ENCODE assay signal across 8 cellular contexts in the genomic region with DNA sequence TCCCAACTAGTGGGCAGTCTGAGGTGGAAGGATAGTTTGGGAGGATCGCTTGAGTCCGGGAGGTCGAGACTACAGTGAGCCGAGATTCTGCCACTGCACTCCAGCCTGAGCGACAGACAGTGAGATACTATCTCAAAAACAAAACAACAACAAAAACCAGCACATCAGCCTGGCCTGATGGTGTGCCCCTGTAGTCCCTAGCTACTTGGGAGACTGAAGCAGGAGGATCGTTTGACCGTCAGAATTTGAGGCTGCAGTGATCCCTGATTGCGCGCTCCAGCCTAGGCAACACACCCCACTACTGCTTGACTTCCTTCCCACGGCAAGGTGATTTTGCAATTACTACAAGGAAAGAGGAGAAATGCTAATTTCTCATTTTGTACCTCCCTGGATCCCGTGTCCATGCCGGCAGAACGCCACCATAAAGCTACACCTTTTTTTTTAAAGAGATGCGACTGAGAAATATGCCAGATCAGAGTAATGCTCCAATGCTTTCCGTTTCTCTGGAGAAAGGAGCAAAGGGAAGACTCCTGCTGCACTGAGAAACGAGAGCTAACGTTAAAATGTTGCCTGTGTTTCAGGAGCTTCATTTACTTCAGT. TPM values are rescaled to one million over a fixed set of nuclear protein-coding genes. Genes with fewer than 3 reads are reported as not detected.
DNase-seq lines count a peak whose midpoint lies in the region; ATAC-seq and TF ChIP-seq lines count a peak whose summit lies in the region.

No MANE protein-coding gene starts in this region.

- H3K9me3 ChIP-seq in breast epithelium: no peaks in the 10 kb centered on the region

- peak; percentile 69 for DNase-seq in ELF-1 (ENCODE audit: low read depth, low spot score)
- peak; percentile 39 to 49 for DNase-seq in NOMO-1 (lab: John Stamatoyannopoulos, UW; ENCODE audit: unreplicated experiment in 2 of 2)
- no peak for DNase-seq in breast epithelium (ENCODE audit: low spot score in 2 of 2)
- no peak for DNase-seq in kidney epithelial cell (ENCODE audit: low read depth)
- DNase-seq in stimulated activated naive CD8-positive, alpha-beta T cell treated with anti-CD3 and anti-CD28 coated beads, Interleukin-15, amount 100 ng/mL, for 72 hours: no peak

- H3K4me1 ChIP-seq in breast epithelium: peaks cover 0 to 9% of the 10 kb centered on the region in 2 donors

- ATAC-seq in GM21825 (IDR thresholded peaks at IDR 0.05; ENCODE audit: unreplicated experiment) (peak; percentile 2), GM18873 (IDR thresholded peaks at IDR 0.05; ENCODE audit: low FRiP score, unreplicated experiment) (no peak), GM18520 (IDR thresholded peaks at IDR 0.05; ENCODE audit: unreplicated experiment) (no peak)
- ATAC-seq in stimulated activated naive CD8-positive, alpha-beta T cell treated with anti-CD3 and anti-CD28 coated beads, Interleukin-15, amount 100 ng/mL, for 72 hours: peak; percentile 19

- no peaks in the 10 kb centered on the region for H3K36me3 ChIP-seq in breast epithelium
- no peaks in the 10 kb centered on the region for H3K36me3 ChIP-seq in kidney epithelial cell (ENCODE audit: control insufficient read depth, insufficient read depth, low read length)

- H3K4me1 Mint-ChIP-seq in stimulated activated naive CD8-positive, alpha-beta T cell treated with anti-CD3 and anti-CD28 coated beads, Interleukin-15, amount 100 ng/mL, for 72 hours: peaks cover 32% of the 10 kb centered on the region

- H3K4me3 Mint-ChIP-seq in stimulated activated naive CD8-positive, alpha-beta T cell treated with anti-CD3 and anti-CD28 coated beads, Interleukin-15, amount 100 ng/mL, for 72 hours: peak overlapping the region; percentile 86 to 89

- TF ChIP-seq CTCF in breast epithelium (IDR thresholded peaks at IDR 0.05) (no peak), kidney epithelial cell (IDR thresholded peaks at IDR 0.05; ENCODE audit: insufficient read depth, low read length, poor library complexity, severe bottlenecking) (no peak)

- H3K27ac ChIP-seq in breast epithelium: peak overlapping the region; percentile 84 to 88

- H3K4me3 ChIP-seq in breast epithelium: peak overlapping the region; percentile 67 to 74 (median 72)
- peak overlapping the region; percentile 84 for H3K4me3 ChIP-seq in kidney epithelial cell (ENCODE audit: low read depth, low read length)

- peak overlapping the region; percentile 94 for H3K27ac Mint-ChIP-seq in stimulated activated naive CD8-positive, alpha-beta T cell treated with anti-CD3 and anti-CD28 coated beads, Interleukin-15, amount 100 ng/mL, for 72 hours

- no peak for TF ChIP-seq POLR2A in breast epithelium (IDR thresholded peaks at IDR 0.05)

- no peaks in the 10 kb centered on the region for H3K27me3 ChIP-seq in breast epithelium
- no peaks in the 10 kb centered on the region for H3K27me3 ChIP-seq in kidney epithelial cell (ENCODE audit: control insufficient read depth, insufficient read depth, low read length)

- H3K27me3 Mint-ChIP-seq in stimulated activated naive CD8-positive, alpha-beta T cell treated with anti-CD3 and anti-CD28 coated beads, Interleukin-15, amount 100 ng/mL, for 72 hours: no peaks in the 10 kb centered on the region

- H3K9me3 Mint-ChIP-seq in stimulated activated naive CD8-positive, alpha-beta T cell treated with anti-CD3 and anti-CD28 coated beads, Interleukin-15, amount 100 ng/mL, for 72 hours: no peaks in the 10 kb centered on the region

- intact Hi-C loops in breast epithelium (cut with DNase I; ENCODE audit: low total_unique reads): no loop called here

RNA-seq across cellular contexts. Expression of a gene that starts 0.7 kb away (rescaled TPM):
- 10 to 100 TPM; 64.6 to 93.1 (median 73.5) TPM for total RNA-seq in breast epithelium
- total RNA-seq in kidney epithelial cell: 32.8 and 41.7 TPM in 2 replicates

Comparison
In these comparisons a context has a peak if more than half of its experiments do, and no peak if none do; other contexts are left out.
1. DNase-seq: peak in ELF-1 (single experiment) and NOMO-1 (2 of 2); none in breast epithelium (0 of 2), kidney epithelial cell (single experiment) and stimulated activated naive CD8-positive, alpha-beta T cell treated with anti-CD3 and anti-CD28 coated beads, Interleukin-15, amount 100 ng/mL, for 72 hours (0 of 2).
2. ATAC-seq: peak in GM21825 (single experiment) and stimulated activated naive CD8-positive, alpha-beta T cell treated with anti-CD3 and anti-CD28 coated beads, Interleukin-15, amount 100 ng/mL, for 72 hours (single experiment); none in GM18873 (single experiment) and GM18520 (single experiment).